ENCODE assay signal across 11 cellular contexts in the genomic region with DNA sequence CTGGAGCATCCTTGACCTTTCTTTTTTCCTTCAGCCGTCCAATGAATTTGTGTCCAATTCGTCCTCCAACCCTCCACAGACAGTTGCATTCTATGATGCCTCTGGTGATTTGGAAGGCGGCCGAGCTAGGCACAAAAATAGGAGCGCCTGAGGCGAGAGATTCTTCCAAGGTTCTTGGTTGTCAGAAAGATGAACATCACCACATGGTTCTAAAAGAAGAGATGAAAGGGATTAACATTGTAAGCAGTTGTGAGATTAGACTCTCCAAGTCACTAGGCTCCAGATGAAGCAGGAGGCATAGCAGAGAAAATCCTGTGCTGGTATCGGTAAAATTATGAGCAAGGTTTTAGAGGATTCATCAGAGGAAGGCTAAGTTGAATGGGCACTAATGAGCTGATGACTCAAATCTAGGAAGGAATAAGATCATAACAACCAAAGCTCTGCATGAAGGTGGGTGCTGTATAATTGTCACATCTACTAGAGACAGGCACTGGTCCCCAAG.
A peak's percentile ranks its signal among the peaks of the same experiment; 100 is the strongest.
DNase-seq lines count a peak whose midpoint lies in the region; ATAC-seq lines count a peak whose summit lies in the region.
"Had no signal": no experiment of that assay in that cellular context is flagged by ENCODE, and none has a peak within 500 bp of the region (broad histone marks: within the 10 kb centered on the region; RNA-seq: fewer than 3 reads in every experiment).

No MANE protein-coding gene starts in this region.

- H3K9me3 ChIP-seq in subcutaneous abdominal adipose tissue (ENCODE audit: control insufficient read depth in 5 of 5, low read length in 5 of 5), result no peaks in the 10 kb centered on the region

- no peaks in the 10 kb centered on the region for H3K9me3 Mint-ChIP-seq in activated CD4-positive, alpha-beta T cell treated with anti-CD3 and anti-CD28 coated beads, Interleukin-2, amount 10 ng/mL, durations not matched to agents 7 days and 5 days
- H3K9me3 Mint-ChIP-seq: activated naive CD4-positive, alpha-beta T cell treated with anti-CD3 and anti-CD28 coated beads, Interleukin-2, amount 10 ng/mL, durations not matched to agents 7 days and 5 days had no signal

- peak; percentile 30 for DNase-seq in activated CD4-positive, alpha-beta T cell treated with anti-CD3 and anti-CD28 coated beads for 48 hours
- no peak for DNase-seq in activated CD4-positive, alpha-beta T cell treated with anti-CD3 and anti-CD28 coated beads, Interleukin-2, amount 10 ng/mL, durations not matched to agents 7 days and 5 days
- peak in 1 of 61 donors; percentile 24 for DNase-seq in caudate nucleus (lab: John Stamatoyannopoulos, UW)
- peak; percentile 42 for DNase-seq in middle frontal gyrus (ENCODE audit: extremely low spot score, low spot score)
- no peak for DNase-seq in activated CD8-positive, alpha-beta memory T cell treated with anti-CD3 and anti-CD28 coated beads, Interleukin-2, amount 50 U/mL, for 4 hours
- DNase-seq in NCI-H69 (lab: John Stamatoyannopoulos, UW), result no peak
- DNase-seq: activated naive CD4-positive, alpha-beta T cell treated with anti-CD3 and anti-CD28 coated beads, Interleukin-2, amount 10 ng/mL, durations not matched to agents 7 days and 5 days; GF-D8; NCI-H226 had no signal

- no peak overlapping the region for H3K4me3 Mint-ChIP-seq in activated CD4-positive, alpha-beta T cell treated with anti-CD3 and anti-CD28 coated beads, Interleukin-2, amount 10 ng/mL, durations not matched to agents 7 days and 5 days
- H3K4me3 Mint-ChIP-seq: activated naive CD4-positive, alpha-beta T cell treated with anti-CD3 and anti-CD28 coated beads, Interleukin-2, amount 10 ng/mL, durations not matched to agents 7 days and 5 days had no signal

- no peak overlapping the region for H3K27ac Mint-ChIP-seq in activated CD4-positive, alpha-beta T cell treated with anti-CD3 and anti-CD28 coated beads, Interleukin-2, amount 10 ng/mL, durations not matched to agents 7 days and 5 days
- H3K27ac Mint-ChIP-seq: activated naive CD4-positive, alpha-beta T cell treated with anti-CD3 and anti-CD28 coated beads, Interleukin-2, amount 10 ng/mL, durations not matched to agents 7 days and 5 days had no signal

- H3K27me3 Mint-ChIP-seq in activated CD4-positive, alpha-beta T cell treated with anti-CD3 and anti-CD28 coated beads, Interleukin-2, amount 10 ng/mL, durations not matched to agents 7 days and 5 days, result peaks cover 3% of the 10 kb centered on the region
- H3K27me3 Mint-ChIP-seq: activated naive CD4-positive, alpha-beta T cell treated with anti-CD3 and anti-CD28 coated beads, Interleukin-2, amount 10 ng/mL, durations not matched to agents 7 days and 5 days had no signal

- H3K4me1 Mint-ChIP-seq in activated CD4-positive, alpha-beta T cell treated with anti-CD3 and anti-CD28 coated beads, Interleukin-2, amount 10 ng/mL, durations not matched to agents 7 days and 5 days, result peaks cover 19% of the 10 kb centered on the region

- H3K36me3 ChIP-seq in subcutaneous abdominal adipose tissue (ENCODE audit: control insufficient read depth in 5 of 5, insufficient read depth in 5 of 5, low read length in 5 of 5), result no peaks in the 10 kb centered on the region

- H3K4me3 ChIP-seq in subcutaneous abdominal adipose tissue (ENCODE audit: low read depth in 1 of 5, low read length in 5 of 5), result no peak overlapping the region

- H3K4me1 ChIP-seq in subcutaneous abdominal adipose tissue (ENCODE audit: control insufficient read depth in 5 of 5, insufficient read depth in 5 of 5, low read length in 5 of 5), result peaks cover 8 to 92% (median 60%) of the 10 kb centered on the region in 5 donors

- ATAC-seq in HG02642 (IDR thresholded peaks at IDR 0.05; ENCODE audit: poor library complexity, unreplicated experiment), result no peak

- CTCF ChIA-PET in activated CD4-positive, alpha-beta T cell treated with anti-CD3 and anti-CD28 coated beads, Interleukin-2, amount 10 ng/mL, durations not matched to agents 7 days and 5 days (lab: Charles Lee), result interaction anchor here (1.0 to 1.6 kb wide), 2 partner anchors 17 to 21 kb away, joined by 3 to 5 read pairs; no protein-coding TSS in a partner anchor

- H3K36me3 Mint-ChIP-seq in activated CD4-positive, alpha-beta T cell treated with anti-CD3 and anti-CD28 coated beads, Interleukin-2, amount 10 ng/mL, durations not matched to agents 7 days and 5 days (ENCODE audit: low read depth), result no peaks in the 10 kb centered on the region
- H3K36me3 Mint-ChIP-seq: activated naive CD4-positive, alpha-beta T cell treated with anti-CD3 and anti-CD28 coated beads, Interleukin-2, amount 10 ng/mL, durations not matched to agents 7 days and 5 days had no signal

- H3K27ac ChIP-seq in caudate nucleus (ENCODE audit: low read depth, low read length), result peak overlapping the region; percentile 12
- H3K27ac ChIP-seq in subcutaneous abdominal adipose tissue (ENCODE audit: low read depth, low read length), result peak overlapping the region; percentile 89

- POLR2A ChIA-PET in activated CD4-positive, alpha-beta T cell treated with anti-CD3 and anti-CD28 coated beads, Interleukin-2, amount 10 ng/mL, durations not matched to agents 7 days and 5 days (lab: Charles Lee), result no interaction called here

- no peaks in the 10 kb centered on the region for H3K27me3 ChIP-seq in subcutaneous abdominal adipose tissue (ENCODE audit: control insufficient read depth in 5 of 5, insufficient read depth in 4 of 5, low read length in 5 of 5)

- peak overlapping the region in 1 of 5 donors; percentile 11 for H3K9ac ChIP-seq in subcutaneous abdominal adipose tissue (ENCODE audit: low read length in 5 of 5)

Comparison
In these comparisons a context has a peak if more than half of its experiments do, and no peak if none do; other contexts are left out.
1. DNase-seq: peak in activated CD4-positive, alpha-beta T cell treated with anti-CD3 and anti-CD28 coated beads for 48 hours (single experiment) and middle frontal gyrus (single experiment); none in activated CD4-positive, alpha-beta T cell treated with anti-CD3 and anti-CD28 coated beads, Interleukin-2, amount 10 ng/mL, durations not matched to agents 7 days and 5 days (single experiment), activated CD8-positive, alpha-beta memory T cell treated with anti-CD3 and anti-CD28 coated beads, Interleukin-2, amount 50 U/mL, for 4 hours (single experiment) and NCI-H69 (single experiment).